Comparison of ENCODE assay signal across 8 cellular contexts in genomic region chr14:20923766-20924165, GRCh38. TPM values are rescaled to one million over a fixed set of nuclear protein-coding genes. Genes with fewer than 3 reads are reported as not detected.
"Had no signal": no experiment of that assay in that cellular context is flagged by ENCODE, and none has a peak within 500 bp of the region (broad histone marks: within the 10 kb centered on the region; RNA-seq: fewer than 3 reads in every experiment).

No MANE protein-coding gene starts in this region.

RNA-seq across cellular contexts. Expression of gene RNASE2, which starts 31.5 kb away (rescaled TPM):
- total RNA-seq: LHCN-M2, MCF 10A, OCI-LY7, PC-9, RPMI7951, SJCRH30, SK-MEL-5 had no signal

RNA-seq across cellular contexts. Expression of gene RNASE3, which starts 32.6 kb away (rescaled TPM):
- total RNA-seq: LHCN-M2, MCF 10A, OCI-LY7, PC-9, Right ventricle myocardium inferior, RPMI7951, SJCRH30, SK-MEL-5 had no signal
